In genomic region chr14:103360548-103360947, GRCh38 we compare ENCODE assay signal across 1 cellular context.
TF ChIP-seq lines count a peak whose summit lies in the region.

No MANE protein-coding gene starts in this region.

TF ChIP-seq in K562, 482 proteins besides CTCF, POLR2A, EP300 and RAD21 (continued from another document):
- peak; percentile 61; the same call in 1 of the 2 replicates for TF ChIP-seq USF1 (CRISPR knock-in tag; IDR thresholded peaks at IDR 0.05)
- TF ChIP-seq MAFG (tag; conservative IDR thresholded peaks at IDR 0.05), result peak; percentile 61
- TF ChIP-seq MITF (IDR thresholded peaks at IDR 0.05), result peak; percentile 44; the same call in 1 of the 2 replicates
- peak; percentile 56; the same call in 1 of the 2 replicates for TF ChIP-seq TEAD4 (IDR thresholded peaks at IDR 0.05; ENCODE audit: low read length)
- TF ChIP-seq TEAD4 (CRISPR knock-in tag; IDR thresholded peaks at IDR 0.05; ENCODE audit: borderline replicate concordance), result no peak
- TF ChIP-seq RREB1 (CRISPR knock-in tag; IDR thresholded peaks at IDR 0.05), result no peak
- peak; percentile 12; the same call in 1 of the 2 replicates for TF ChIP-seq ZNF583 (CRISPR knock-in tag; IDR thresholded peaks at IDR 0.05)
- TF ChIP-seq L3MBTL2 (IDR thresholded peaks at IDR 0.05), result peak; percentile 76
- TF ChIP-seq ZNF444 (CRISPR knock-in tag; IDR thresholded peaks at IDR 0.05), result no peak
- 0 out of 2 replicates have a peak, but pooled peaks have one; percentile 46 for TF ChIP-seq FOXK1 (CRISPR knock-in tag; IDR thresholded peaks at IDR 0.05; ENCODE audit: borderline replicate concordance)
- TF ChIP-seq PKNOX1 (IDR thresholded peaks at IDR 0.05), result peak; percentile 64
- peak; percentile 77 for TF ChIP-seq NFE2 (IDR thresholded peaks at IDR 0.05; ENCODE audit: low read depth)
- TF ChIP-seq JUND (IDR thresholded peaks at IDR 0.05; ENCODE audit: borderline replicate concordance, low read depth, low read length), result no peak
- TF ChIP-seq JUND (tag; IDR thresholded peaks at IDR 0.05; ENCODE audit: borderline replicate concordance, low read depth, low read length), result peak; percentile 32; the same call in 1 of the 3 replicates
- TF ChIP-seq SMAD4 (CRISPR knock-in tag; conservative IDR thresholded peaks at IDR 0.05), result peak; percentile 56; the same call in 1 of the 2 replicates
- TF ChIP-seq MEIS2 (IDR thresholded peaks at IDR 0.05; ENCODE audit: partially characterized antibody), result peak; percentile 82
- TF ChIP-seq DPF2 (IDR thresholded peaks at IDR 0.05), result peak; percentile 85
- peak; percentile 72 for TF ChIP-seq SMARCA4 (IDR thresholded peaks at IDR 0.05)
- peak; percentile 86 for TF ChIP-seq CBFA2T3 (IDR thresholded peaks at IDR 0.05)
- 0 out of 2 replicates have a peak, but pooled peaks have one; percentile 17 for TF ChIP-seq ZBTB33 (CRISPR knock-in tag; IDR thresholded peaks at IDR 0.05)
- TF ChIP-seq MYC (IDR thresholded peaks at IDR 0.05; ENCODE audit: low read depth, low read length), result peak; percentile 66
- TF ChIP-seq MYC (CRISPR knock-in tag; IDR thresholded peaks at IDR 0.05; ENCODE audit: borderline replicate concordance, low read depth), result no peak
- no peak for TF ChIP-seq ZNF174 (CRISPR knock-in tag; IDR thresholded peaks at IDR 0.05)
- TF ChIP-seq TRIM24 (IDR thresholded peaks at IDR 0.05), result peak; percentile 73 to 83
- TF ChIP-seq NR2C1 (IDR thresholded peaks at IDR 0.05), result no peak
- peak; percentile 47; the same call in 1 of the 2 replicates for TF ChIP-seq NR2C1 (tag; IDR thresholded peaks at IDR 0.05)
- TF ChIP-seq ELF2 (CRISPR knock-in tag; IDR thresholded peaks at IDR 0.05), result no peak
- peak; percentile 59 for TF ChIP-seq C11orf30 (IDR thresholded peaks at IDR 0.05; ENCODE audit: low read depth)
- 0 out of 2 replicates have a peak, but pooled peaks have one; percentile 14 for TF ChIP-seq ZNF395 (CRISPR knock-in tag; IDR thresholded peaks at IDR 0.05)
- 0 out of 2 replicates have a peak, but pooled peaks have one; percentile 50 for TF ChIP-seq ADNP (tag; IDR thresholded peaks at IDR 0.05)
- peak; percentile 53; the same call in 1 of the 2 replicates for TF ChIP-seq RAD51 (IDR thresholded peaks at IDR 0.05; ENCODE audit: borderline replicate concordance, low read depth)
- no peak for TF ChIP-seq STAT6 (CRISPR knock-in tag; IDR thresholded peaks at IDR 0.05)
- TF ChIP-seq KDM5B (IDR thresholded peaks at IDR 0.05; ENCODE audit: insufficient replicate concordance, low read depth, low read length), result no peak
- peak; percentile 82 for TF ChIP-seq TAL1 (IDR thresholded peaks at IDR 0.05)
